ENCODE assay signal across 1 cellular context in the genomic region with DNA sequence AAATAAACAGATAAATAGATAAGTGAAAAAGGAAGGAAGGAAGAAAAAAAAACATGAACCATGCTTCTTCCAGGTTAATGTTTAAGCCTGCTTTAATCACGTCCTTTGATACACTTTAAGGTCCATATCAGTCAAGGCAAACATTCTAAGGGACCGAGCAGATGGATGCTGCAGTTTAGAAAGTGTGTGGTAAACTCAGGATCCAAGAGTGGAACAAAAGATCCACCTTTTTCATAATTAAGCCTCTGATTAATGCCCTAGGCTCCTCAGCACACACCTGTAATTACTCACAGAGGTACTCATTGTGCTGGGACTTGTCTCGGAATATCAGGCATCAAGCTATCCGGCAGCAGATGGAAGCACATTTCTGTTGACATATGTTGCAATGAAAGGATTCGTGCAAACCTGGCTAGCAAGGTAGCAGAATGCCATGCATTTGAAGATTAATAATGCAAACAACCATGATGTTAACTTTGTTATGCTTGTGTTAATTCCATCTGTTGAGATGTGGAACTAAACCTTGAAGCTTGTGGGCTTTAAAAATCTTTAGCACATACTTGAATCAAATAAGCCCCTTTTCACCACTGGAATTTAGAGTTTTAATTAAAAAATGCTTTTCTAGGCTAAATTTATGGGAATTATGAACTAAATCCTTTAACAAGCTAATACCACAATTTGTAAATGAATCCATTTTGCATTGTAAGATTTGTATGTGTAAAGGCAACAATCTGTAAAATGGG.
TF ChIP-seq lines count a peak whose summit lies in the region.

No MANE protein-coding gene starts in this region.

TF ChIP-seq in HepG2, 621 proteins besides CTCF, POLR2A, EP300 and RAD21 (continued from another document and continues in another):
- TF ChIP-seq, protein P1, sequence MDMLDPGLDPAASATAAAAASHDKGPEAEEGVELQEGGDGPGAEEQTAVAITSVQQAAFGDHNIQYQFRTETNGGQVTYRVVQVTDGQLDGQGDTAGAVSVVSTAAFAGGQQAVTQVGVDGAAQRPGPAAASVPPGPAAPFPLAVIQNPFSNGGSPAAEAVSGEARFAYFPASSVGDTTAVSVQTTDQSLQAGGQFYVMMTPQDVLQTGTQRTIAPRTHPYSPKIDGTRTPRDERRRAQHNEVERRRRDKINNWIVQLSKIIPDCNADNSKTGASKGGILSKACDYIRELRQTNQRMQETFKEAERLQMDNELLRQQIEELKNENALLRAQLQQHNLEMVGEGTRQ (IDR thresholded peaks at IDR 0.05; ENCODE audit: low read depth, low read length) = no peak
- TF ChIP-seq, protein P1 (CRISPR knock-in tag; IDR thresholded peaks at IDR 0.05; ENCODE audit: borderline replicate concordance) = no peak
- TF ChIP-seq KMT2A (CRISPR knock-in tag; IDR thresholded peaks at IDR 0.05) (0 out of 2 replicates have a peak, but pooled peaks have one; percentile 39), ZFX (CRISPR knock-in tag; IDR thresholded peaks at IDR 0.05; ENCODE audit: low read depth) (no peak), MYNN (CRISPR knock-in tag; IDR thresholded peaks at IDR 0.05; ENCODE audit: low read depth) (no peak), CREM (IDR thresholded peaks at IDR 0.05) (peak; percentile 66), CREM (CRISPR knock-in tag; IDR thresholded peaks at IDR 0.05) (no peak), REPIN1 (CRISPR knock-in tag; IDR thresholded peaks at IDR 0.05; ENCODE audit: borderline replicate concordance, low read depth) (peak; percentile 61; the same call in 1 of the 2 replicates), MBNL3 (CRISPR knock-in tag; conservative IDR thresholded peaks at IDR 0.05) (no peak), SIN3B (IDR thresholded peaks at IDR 0.05; ENCODE audit: low read length) (no peak), ETV5 (CRISPR knock-in tag; IDR thresholded peaks at IDR 0.05; ENCODE audit: borderline replicate concordance) (peak; percentile 62; the same call in 1 of the 2 replicates), PITX1 (CRISPR knock-in tag; IDR thresholded peaks at IDR 0.05) (peak; percentile 97), FOSL2 (CRISPR knock-in tag; IDR thresholded peaks at IDR 0.05) (peak; percentile 71), U2AF2 (IDR thresholded peaks at IDR 0.05; ENCODE audit: low read depth, low read length) (no peak), CEBPG (CRISPR knock-in tag; IDR thresholded peaks at IDR 0.05) (peak; percentile 95), DR1 (CRISPR knock-in tag; IDR thresholded peaks at IDR 0.05) (no peak), MTA3 (CRISPR knock-in tag; IDR thresholded peaks at IDR 0.05) (no peak), AKAP8 (CRISPR knock-in tag; IDR thresholded peaks at IDR 0.05) (no peak), CC2D1A (CRISPR knock-in tag; IDR thresholded peaks at IDR 0.05) (0 out of 2 replicates have a peak, but pooled peaks have one; percentile 38), PPARG (CRISPR knock-in tag; conservative IDR thresholded peaks at IDR 0.05) (peak; percentile 88), KDM1A (CRISPR knock-in tag; IDR thresholded peaks at IDR 0.05) (peak; percentile 35; the same call in 1 of the 2 replicates), ZNF451 (CRISPR knock-in tag; IDR thresholded peaks at IDR 0.05) (no peak), NR3C1 (CRISPR knock-in tag; IDR thresholded peaks at IDR 0.05) (no peak), ONECUT2 (CRISPR knock-in tag; IDR thresholded peaks at IDR 0.05) (peak; percentile 25; the same call in 1 of the 2 replicates), ATM (IDR thresholded peaks at IDR 0.05; ENCODE audit: borderline replicate concordance) (no peak), EZH2 (conservative IDR thresholded peaks at IDR 0.05; ENCODE audit: low read depth, low read length) (no peak), JARID2 (CRISPR knock-in tag; IDR thresholded peaks at IDR 0.05; ENCODE audit: insufficient replicate concordance) (no peak), GTF3A (CRISPR knock-in tag; conservative IDR thresholded peaks at IDR 0.05) (no peak), TRIM24 (CRISPR knock-in tag; IDR thresholded peaks at IDR 0.05) (no peak), TBX3 (IDR thresholded peaks at IDR 0.05; ENCODE audit: borderline replicate concordance) (0 out of 2 replicates have a peak, but pooled peaks have one; percentile 47), SMC3 (IDR thresholded peaks at IDR 0.05; ENCODE audit: low read length) (0 out of 2 replicates have a peak, but pooled peaks have one; percentile 11), ELF1 (CRISPR knock-in tag; IDR thresholded peaks at IDR 0.05) (no peak), ZSCAN21 (CRISPR knock-in tag; IDR thresholded peaks at IDR 0.05; ENCODE audit: borderline replicate concordance) (no peak)
- TF ChIP-seq, protein P2, sequence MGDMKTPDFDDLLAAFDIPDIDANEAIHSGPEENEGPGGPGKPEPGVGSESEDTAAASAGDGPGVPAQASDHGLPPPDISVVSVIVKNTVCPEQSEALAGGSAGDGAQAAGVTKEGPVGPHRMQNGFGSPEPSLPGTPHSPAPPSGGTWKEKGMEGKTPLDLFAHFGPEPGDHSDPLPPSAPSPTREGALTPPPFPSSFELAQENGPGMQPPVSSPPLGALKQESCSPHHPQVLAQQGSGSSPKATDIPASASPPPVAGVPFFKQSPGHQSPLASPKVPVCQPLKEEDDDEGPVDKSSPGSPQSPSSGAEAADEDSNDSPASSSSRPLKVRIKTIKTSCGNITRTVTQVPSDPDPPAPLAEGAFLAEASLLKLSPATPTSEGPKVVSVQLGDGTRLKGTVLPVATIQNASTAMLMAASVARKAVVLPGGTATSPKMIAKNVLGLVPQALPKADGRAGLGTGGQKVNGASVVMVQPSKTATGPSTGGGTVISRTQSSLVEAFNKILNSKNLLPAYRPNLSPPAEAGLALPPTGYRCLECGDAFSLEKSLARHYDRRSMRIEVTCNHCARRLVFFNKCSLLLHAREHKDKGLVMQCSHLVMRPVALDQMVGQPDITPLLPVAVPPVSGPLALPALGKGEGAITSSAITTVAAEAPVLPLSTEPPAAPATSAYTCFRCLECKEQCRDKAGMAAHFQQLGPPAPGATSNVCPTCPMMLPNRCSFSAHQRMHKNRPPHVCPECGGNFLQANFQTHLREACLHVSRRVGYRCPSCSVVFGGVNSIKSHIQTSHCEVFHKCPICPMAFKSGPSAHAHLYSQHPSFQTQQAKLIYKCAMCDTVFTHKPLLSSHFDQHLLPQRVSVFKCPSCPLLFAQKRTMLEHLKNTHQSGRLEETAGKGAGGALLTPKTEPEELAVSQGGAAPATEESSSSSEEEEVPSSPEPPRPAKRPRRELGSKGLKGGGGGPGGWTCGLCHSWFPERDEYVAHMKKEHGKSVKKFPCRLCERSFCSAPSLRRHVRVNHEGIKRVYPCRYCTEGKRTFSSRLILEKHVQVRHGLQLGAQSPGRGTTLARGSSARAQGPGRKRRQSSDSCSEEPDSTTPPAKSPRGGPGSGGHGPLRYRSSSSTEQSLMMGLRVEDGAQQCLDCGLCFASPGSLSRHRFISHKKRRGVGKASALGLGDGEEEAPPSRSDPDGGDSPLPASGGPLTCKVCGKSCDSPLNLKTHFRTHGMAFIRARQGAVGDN (CRISPR knock-in tag; IDR thresholded peaks at IDR 0.05) = no peak
- TF ChIP-seq, protein P3, sequence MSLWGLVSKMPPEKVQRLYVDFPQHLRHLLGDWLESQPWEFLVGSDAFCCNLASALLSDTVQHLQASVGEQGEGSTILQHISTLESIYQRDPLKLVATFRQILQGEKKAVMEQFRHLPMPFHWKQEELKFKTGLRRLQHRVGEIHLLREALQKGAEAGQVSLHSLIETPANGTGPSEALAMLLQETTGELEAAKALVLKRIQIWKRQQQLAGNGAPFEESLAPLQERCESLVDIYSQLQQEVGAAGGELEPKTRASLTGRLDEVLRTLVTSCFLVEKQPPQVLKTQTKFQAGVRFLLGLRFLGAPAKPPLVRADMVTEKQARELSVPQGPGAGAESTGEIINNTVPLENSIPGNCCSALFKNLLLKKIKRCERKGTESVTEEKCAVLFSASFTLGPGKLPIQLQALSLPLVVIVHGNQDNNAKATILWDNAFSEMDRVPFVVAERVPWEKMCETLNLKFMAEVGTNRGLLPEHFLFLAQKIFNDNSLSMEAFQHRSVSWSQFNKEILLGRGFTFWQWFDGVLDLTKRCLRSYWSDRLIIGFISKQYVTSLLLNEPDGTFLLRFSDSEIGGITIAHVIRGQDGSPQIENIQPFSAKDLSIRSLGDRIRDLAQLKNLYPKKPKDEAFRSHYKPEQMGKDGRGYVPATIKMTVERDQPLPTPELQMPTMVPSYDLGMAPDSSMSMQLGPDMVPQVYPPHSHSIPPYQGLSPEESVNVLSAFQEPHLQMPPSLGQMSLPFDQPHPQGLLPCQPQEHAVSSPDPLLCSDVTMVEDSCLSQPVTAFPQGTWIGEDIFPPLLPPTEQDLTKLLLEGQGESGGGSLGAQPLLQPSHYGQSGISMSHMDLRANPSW (CRISPR knock-in tag; IDR thresholded peaks at IDR 0.05; ENCODE audit: borderline replicate concordance) = peak; percentile 89
- TF ChIP-seq, protein P4, sequence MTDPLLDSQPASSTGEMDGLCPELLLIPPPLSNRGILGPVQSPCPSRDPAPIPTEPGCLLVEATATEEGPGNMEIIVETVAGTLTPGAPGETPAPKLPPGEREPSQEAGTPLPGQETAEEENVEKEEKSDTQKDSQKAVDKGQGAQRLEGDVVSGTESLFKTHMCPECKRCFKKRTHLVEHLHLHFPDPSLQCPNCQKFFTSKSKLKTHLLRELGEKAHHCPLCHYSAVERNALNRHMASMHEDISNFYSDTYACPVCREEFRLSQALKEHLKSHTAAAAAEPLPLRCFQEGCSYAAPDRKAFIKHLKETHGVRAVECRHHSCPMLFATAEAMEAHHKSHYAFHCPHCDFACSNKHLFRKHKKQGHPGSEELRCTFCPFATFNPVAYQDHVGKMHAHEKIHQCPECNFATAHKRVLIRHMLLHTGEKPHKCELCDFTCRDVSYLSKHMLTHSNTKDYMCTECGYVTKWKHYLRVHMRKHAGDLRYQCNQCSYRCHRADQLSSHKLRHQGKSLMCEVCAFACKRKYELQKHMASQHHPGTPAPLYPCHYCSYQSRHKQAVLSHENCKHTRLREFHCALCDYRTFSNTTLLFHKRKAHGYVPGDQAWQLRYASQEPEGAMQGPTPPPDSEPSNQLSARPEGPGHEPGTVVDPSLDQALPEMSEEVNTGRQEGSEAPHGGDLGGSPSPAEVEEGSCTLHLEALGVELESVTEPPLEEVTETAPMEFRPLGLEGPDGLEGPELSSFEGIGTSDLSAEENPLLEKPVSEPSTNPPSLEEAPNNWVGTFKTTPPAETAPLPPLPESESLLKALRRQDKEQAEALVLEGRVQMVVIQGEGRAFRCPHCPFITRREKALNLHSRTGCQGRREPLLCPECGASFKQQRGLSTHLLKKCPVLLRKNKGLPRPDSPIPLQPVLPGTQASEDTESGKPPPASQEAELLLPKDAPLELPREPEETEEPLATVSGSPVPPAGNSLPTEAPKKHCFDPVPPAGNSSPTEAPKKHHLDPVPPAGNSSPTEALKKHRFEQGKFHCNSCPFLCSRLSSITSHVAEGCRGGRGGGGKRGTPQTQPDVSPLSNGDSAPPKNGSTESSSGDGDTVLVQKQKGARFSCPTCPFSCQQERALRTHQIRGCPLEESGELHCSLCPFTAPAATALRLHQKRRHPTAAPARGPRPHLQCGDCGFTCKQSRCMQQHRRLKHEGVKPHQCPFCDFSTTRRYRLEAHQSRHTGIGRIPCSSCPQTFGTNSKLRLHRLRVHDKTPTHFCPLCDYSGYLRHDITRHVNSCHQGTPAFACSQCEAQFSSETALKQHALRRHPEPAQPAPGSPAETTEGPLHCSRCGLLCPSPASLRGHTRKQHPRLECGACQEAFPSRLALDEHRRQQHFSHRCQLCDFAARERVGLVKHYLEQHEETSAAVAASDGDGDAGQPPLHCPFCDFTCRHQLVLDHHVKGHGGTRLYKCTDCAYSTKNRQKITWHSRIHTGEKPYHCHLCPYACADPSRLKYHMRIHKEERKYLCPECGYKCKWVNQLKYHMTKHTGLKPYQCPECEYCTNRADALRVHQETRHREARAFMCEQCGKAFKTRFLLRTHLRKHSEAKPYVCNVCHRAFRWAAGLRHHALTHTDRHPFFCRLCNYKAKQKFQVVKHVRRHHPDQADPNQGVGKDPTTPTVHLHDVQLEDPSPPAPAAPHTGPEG (CRISPR knock-in tag; IDR thresholded peaks at IDR 0.05) = no peak; the same call in 1 of the 2 replicates
- TF ChIP-seq, protein P5, sequence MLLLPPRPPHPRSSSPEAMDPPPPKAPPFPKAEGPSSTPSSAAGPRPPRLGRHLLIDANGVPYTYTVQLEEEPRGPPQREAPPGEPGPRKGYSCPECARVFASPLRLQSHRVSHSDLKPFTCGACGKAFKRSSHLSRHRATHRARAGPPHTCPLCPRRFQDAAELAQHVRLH (CRISPR knock-in tag; IDR thresholded peaks at IDR 0.05; ENCODE audit: borderline replicate concordance, low read depth) = peak; percentile 79; the same call in 1 of the 2 replicates
